In genomic region chr21:31538821-31539220, GRCh38 we compare ENCODE assay signal across 15 cellular contexts.
"Had no signal": no experiment of that assay in that cellular context is flagged by ENCODE, and none has a peak within 500 bp of the region (broad histone marks: within the 10 kb centered on the region; RNA-seq: fewer than 3 reads in every experiment).

No MANE protein-coding gene starts in this region.

- H3K27ac ChIP-seq: parathyroid adenoma, stomach, testis had no signal

- H3K36me3 ChIP-seq: stomach had no signal

- H3K4me3 Mint-ChIP-seq: dendritic cell treated with granulocyte-macrophage colony-stimulating factor and Interleukin-4, amounts not matched to agents 40 ng/mL and 50 ng/mL, for 4 days; effector memory CD8-positive, alpha-beta T cell; immature natural killer cell had no signal

- DNase-seq: activated CD4-positive, alpha-beta T cell treated with anti-CD3 and anti-CD28 coated beads, Interleukin-2, amount 50 U/mL, for 1 hour; activated naive CD4-positive, alpha-beta T cell; anterior cingulate cortex; effector memory CD8-positive, alpha-beta T cell; foreskin melanocyte; head of caudate nucleus; immature natural killer cell; stimulated activated CD4-positive, alpha-beta T cell treated with anti-CD3 and anti-CD28 coated beads, Interleukin-12 subunit alpha, Interleukin-12 subunit beta, amount 100 ng/mL, for 4 hours; stimulated activated CD4-positive, alpha-beta T cell treated with anti-CD3 and anti-CD28 coated beads, Interleukin-2, amount 100 ng/mL, for 24 hours; stomach; T-helper 9 cell; testis had no signal

- H3K36me3 Mint-ChIP-seq: immature natural killer cell had no signal

- H3K27ac Mint-ChIP-seq: dendritic cell treated with granulocyte-macrophage colony-stimulating factor and Interleukin-4, amounts not matched to agents 40 ng/mL and 50 ng/mL, for 4 days; effector memory CD8-positive, alpha-beta T cell; immature natural killer cell had no signal

- ATAC-seq: activated CD4-positive, CD25-positive, alpha-beta regulatory T cell treated with anti-CD3 and anti-CD28 coated beads, Interleukin-2, amount 50 U/mL, for 24 hours; effector memory CD8-positive, alpha-beta T cell had no signal

- H3K27me3 Mint-ChIP-seq: dendritic cell treated with granulocyte-macrophage colony-stimulating factor and Interleukin-4, amounts not matched to agents 40 ng/mL and 50 ng/mL, for 4 days had no signal

- H3K27me3 ChIP-seq: stomach, testis had no signal

- H3K4me1 Mint-ChIP-seq: immature natural killer cell had no signal

- H3K9me3 Mint-ChIP-seq: dendritic cell treated with granulocyte-macrophage colony-stimulating factor and Interleukin-4, amounts not matched to agents 40 ng/mL and 50 ng/mL, for 4 days; effector memory CD8-positive, alpha-beta T cell; immature natural killer cell had no signal

- H3K4me1 ChIP-seq: parathyroid adenoma, stomach had no signal

- H3K9me3 ChIP-seq: stomach, testis had no signal

- H3K4me3 ChIP-seq: stomach, testis had no signal
